ENCODE assay signal across 8 cellular contexts in genomic region chr7:102286237-102287081, GRCh38. TPM values are rescaled to one million over a fixed set of nuclear protein-coding genes. Genes with fewer than 3 reads are reported as not detected.
DNase-seq lines count a peak whose midpoint lies in the region; ATAC-seq and TF ChIP-seq lines count a peak whose summit lies in the region.

TSS of gene SH2B2 (plus strand) at chr7:102286868. CDS start at chr7:102300551, 13,683 bp downstream.

- H3K9me3 Mint-ChIP-seq in nephron, result no peaks in the 10 kb centered on the region

- H3K27ac ChIP-seq in foreskin keratinocyte, result no peak within 1 kb of the TSS

- TF ChIP-seq CTCF in foreskin keratinocyte (conservative IDR thresholded peaks at IDR 0.05) (no peak), nephron (IDR thresholded peaks at IDR 0.05; ENCODE audit: unreplicated experiment in 3 of 3) (no peak)

- ATAC-seq in HG02798 (IDR thresholded peaks at IDR 0.05; ENCODE audit: poor library complexity, unreplicated experiment), result peak; percentile 28
- peak; percentile 30 for ATAC-seq in foreskin keratinocyte

- H3K4me3 Mint-ChIP-seq in nephron, result peak within 1 kb of the TSS; percentile 81 to 89 (median 88)

- peak; percentile 48 for DNase-seq in GDM1 (lab: John Stamatoyannopoulos, UW)
- peak; percentile 77 for DNase-seq in NOMO-1 treated with dmso at 0.1 percent for 144 hours (lab: John Stamatoyannopoulos, UW; ENCODE audit: unreplicated experiment)
- peak; percentile 25 for DNase-seq in activated effector memory CD4-positive, alpha-beta T cell treated with Interleukin-2 at 50 U/mL for 16 hours
- no peak for DNase-seq in foreskin keratinocyte
- DNase-seq in ureter (ENCODE audit: low spot score), result peak; percentile 75
- DNase-seq in OCI-M2 (lab: John Stamatoyannopoulos, UW; ENCODE audit: unreplicated experiment), result no peak

- H3K4me1 ChIP-seq in foreskin keratinocyte, result no peaks in the 10 kb centered on the region

- H3K4me1 Mint-ChIP-seq in nephron, result peaks cover 29% of the 10 kb centered on the region

- H3K27me3 Mint-ChIP-seq in nephron (ENCODE audit: low read depth), result peaks cover 11% of the 10 kb centered on the region

- no peaks in the 10 kb centered on the region for H3K36me3 Mint-ChIP-seq in nephron (ENCODE audit: low read depth)

- peak within 1 kb of the TSS in 1 of 3 experiments; percentile 65 for H3K27ac Mint-ChIP-seq in nephron

- peaks cover 29% of the 10 kb centered on the region for H3K27me3 ChIP-seq in foreskin keratinocyte

RNA-seq across cellular contexts. Expression of gene SH2B2, which starts in this region (rescaled TPM):
- total RNA-seq in foreskin keratinocyte (0.35 and 0.41 TPM in 2 replicates), ureter (6.1 TPM)
- 0.45 and 0.48 TPM in 2 replicates for polyA plus RNA-seq in foreskin keratinocyte

Comparison
In these comparisons a context has a peak if more than half of its experiments do, and no peak if none do; other contexts are left out.
1. Peak in ATAC-seq in foreskin keratinocyte; RNA of the gene not detected or under 1 TPM.
2. DNase-seq: peak in GDM1 (single experiment), NOMO-1 treated with dmso at 0.1 percent for 144 hours (single experiment), activated effector memory CD4-positive, alpha-beta T cell treated with Interleukin-2 at 50 U/mL for 16 hours (single experiment) and ureter (single experiment); none in foreskin keratinocyte (0 of 2) and OCI-M2 (single experiment).